ENCODE assay signal across 8 cellular contexts in genomic region chr6:44667668-44668390, GRCh38.
DNase-seq lines count a peak whose midpoint lies in the region; ATAC-seq and TF ChIP-seq lines count a peak whose summit lies in the region.

No MANE protein-coding gene starts in this region.

- H3K9ac ChIP-seq in trophoblast cell (ENCODE audit: low read length), result peak overlapping the region; percentile 10

- peak overlapping the region; percentile 66 for H3K4ac ChIP-seq in trophoblast cell (ENCODE audit: low read depth, low read length)

- DNase-seq in stimulated activated CD4-positive, alpha-beta T cell treated with anti-CD3 and anti-CD28 coated beads, Interleukin-12 subunit alpha, Interleukin-12 subunit beta, amount 100 ng/mL, for 4 hours, result peak; percentile 30
- DNase-seq in stimulated activated CD4-positive, alpha-beta T cell treated with anti-CD3 and anti-CD28 coated beads, Interleukin-1b, Interleukin-23, amount 100 ng/mL, for 48 hours, result no peak
- DNase-seq in SJCRH30 (peak; percentile 94 to 98), coronary artery (ENCODE audit: low spot score) (peak; percentile 38), trophoblast cell (peak; percentile 46 to 82)

- H4K12ac ChIP-seq in trophoblast cell (ENCODE audit: low read depth, low read length), result peak overlapping the region; percentile 3

- peak overlapping the region; percentile 97 for H2AK5ac ChIP-seq in trophoblast cell (ENCODE audit: low read length)

- WGBS in trophoblast cell (ENCODE audit: extremely low coverage, insufficient coverage, insufficient read length), result no CpG with 5 or more reads among the region's 9 CpGs

- H3K27me3 ChIP-seq in SJCRH30, result no peaks in the 10 kb centered on the region
- H3K27me3 ChIP-seq in trophoblast cell (ENCODE audit: insufficient read depth, low read length), result no peaks in the 10 kb centered on the region

- TF ChIP-seq CTCF in coronary artery (IDR thresholded peaks at IDR 0.05), result no peak

- H3K4me1 ChIP-seq in SJCRH30, result peaks cover 80% of the 10 kb centered on the region
- peaks cover 57 to 58% of the 10 kb centered on the region in 2 experiments for H3K4me1 ChIP-seq in trophoblast cell (ENCODE audit: control insufficient read depth in 1 of 2, insufficient read depth in 2 of 2, low read length in 2 of 2)

- peak overlapping the region; percentile 19 for H3K23ac ChIP-seq in trophoblast cell (ENCODE audit: low read length)

- no peak overlapping the region for H3K4me3 ChIP-seq in SJCRH30
- no peak overlapping the region for H3K4me3 ChIP-seq in coronary artery
- no peak overlapping the region for H3K4me3 ChIP-seq in trophoblast cell (ENCODE audit: low read depth, low read length)

- H2BK12ac ChIP-seq in trophoblast cell (ENCODE audit: low read length), result peak overlapping the region; percentile 99

- H2BK5ac ChIP-seq in trophoblast cell (ENCODE audit: low read depth, low read length, poor library complexity), result peak overlapping the region; percentile 95

- peak overlapping the region; percentile 95 for H3K14ac ChIP-seq in trophoblast cell (ENCODE audit: low read length)

- H2AFZ ChIP-seq in trophoblast cell (ENCODE audit: insufficient read depth, low read length, poor library complexity), result peak overlapping the region; percentile 19

- no peaks in the 10 kb centered on the region for H3K36me3 ChIP-seq in SJCRH30
- no peaks in the 10 kb centered on the region for H3K36me3 ChIP-seq in trophoblast cell (ENCODE audit: control insufficient read depth in 1 of 2, insufficient read depth in 2 of 2, low read length in 2 of 2)

- H3K79me2 ChIP-seq in trophoblast cell (ENCODE audit: control insufficient read depth, insufficient read depth, low read length, poor library complexity), result peaks cover 9% of the 10 kb centered on the region

- ATAC-seq in GM19351 (IDR thresholded peaks at IDR 0.05; ENCODE audit: unreplicated experiment), result no peak
- no peak for ATAC-seq in GM21528 (IDR thresholded peaks at IDR 0.05; ENCODE audit: low FRiP score, unreplicated experiment)
- ATAC-seq in HG03095 (IDR thresholded peaks at IDR 0.05; ENCODE audit: unreplicated experiment), result no peak

- H2BK120ac ChIP-seq in trophoblast cell (ENCODE audit: insufficient read depth, low read length, poor library complexity), result peak overlapping the region; percentile 98

- peak overlapping the region; percentile 80 for H3K18ac ChIP-seq in trophoblast cell (ENCODE audit: low read length)

- peak overlapping the region; percentile 33 for H3K4me2 ChIP-seq in trophoblast cell (ENCODE audit: low read length)

- H4K91ac ChIP-seq in trophoblast cell (ENCODE audit: low read depth, low read length), result peak overlapping the region; percentile 97

- H3K9me3 ChIP-seq in SJCRH30 (replicated peaks) (no peaks in the 10 kb centered on the region), trophoblast cell (ENCODE audit: insufficient read depth, low read depth, low read length) (no peaks in the 10 kb centered on the region)

- H3K79me1 ChIP-seq in trophoblast cell (ENCODE audit: low read length), result peaks cover 51% of the 10 kb centered on the region

- H4K8ac ChIP-seq in trophoblast cell (ENCODE audit: low read depth, low read length), result peak overlapping the region; percentile 84

- H3K27ac ChIP-seq in SJCRH30 (peak overlapping the region; percentile 100), coronary artery (no peak overlapping the region), trophoblast cell (ENCODE audit: low read depth, low read length) (peak overlapping the region; percentile 97)

Comparison
In these comparisons a context has a peak if more than half of its experiments do, and no peak if none do; other contexts are left out.
1. H3K27ac ChIP-seq: peak in SJCRH30 (single experiment) and trophoblast cell (single experiment); none in coronary artery (0 of 2).